In genomic region chr1:156797212-156797871, GRCh38 we compare ENCODE assay signal across 9 cellular contexts. TPM values are rescaled to one million over a fixed set of nuclear protein-coding genes. Genes with fewer than 3 reads are reported as not detected.
DNase-seq lines count a peak whose midpoint lies in the region; ATAC-seq, FAIRE-seq and TF ChIP-seq lines count a peak whose summit lies in the region.
"Had no signal": no experiment of that assay in that cellular context is flagged by ENCODE, and none has a peak within 500 bp of the region (broad histone marks: within the 10 kb centered on the region; RNA-seq: fewer than 3 reads in every experiment).

No MANE protein-coding gene starts in this region.

- H3K4me1 ChIP-seq in effector memory CD4-positive, alpha-beta T cell (ENCODE audit: control insufficient read depth, insufficient read depth, low read length, poor library complexity, severe bottlenecking): peaks cover 15% of the 10 kb centered on the region

- peak; percentile 81 for TF ChIP-seq CTCF in CD14-positive monocyte (IDR thresholded peaks at IDR 0.05)

- no peak overlapping the region for H3K4me3 Mint-ChIP-seq in CD14-positive monocyte
- no peak overlapping the region for H3K4me3 Mint-ChIP-seq in naive thymus-derived CD8-positive, alpha-beta T cell
- H3K4me3 Mint-ChIP-seq: IgD-negative memory B cell had no signal

- no peaks in the 10 kb centered on the region for H3K9me3 ChIP-seq in effector memory CD4-positive, alpha-beta T cell (ENCODE audit: control insufficient read depth, low read length)

- peak; percentile 90 for FAIRE-seq in GM19239 (lab: Jason Lieb, UNC)

- H3K36me3 ChIP-seq in effector memory CD4-positive, alpha-beta T cell (ENCODE audit: control insufficient read depth, insufficient read depth, low read length): peaks cover 70% of the 10 kb centered on the region

- intact Hi-C loops in CD14-positive monocyte (cut with micrococcal nuclease): loop anchor here in 1 of 2 donors (10.0 kb wide), 1 partner anchor 57 kb away; the partner anchor contains the start of gene INSRR

- H3K4me1 Mint-ChIP-seq in CD14-positive monocyte: no peaks in the 10 kb centered on the region
- peaks cover 3 to 14% (median 5%) of the 10 kb centered on the region in 4 donors for H3K4me1 Mint-ChIP-seq in naive thymus-derived CD8-positive, alpha-beta T cell

- H3K4me3 ChIP-seq in effector memory CD4-positive, alpha-beta T cell (ENCODE audit: insufficient read depth, low read depth, low read length, poor library complexity, severe bottlenecking): no peak overlapping the region

- H3K9me3 Mint-ChIP-seq in CD14-positive monocyte: no peaks in the 10 kb centered on the region
- H3K9me3 Mint-ChIP-seq in naive thymus-derived CD8-positive, alpha-beta T cell: no peaks in the 10 kb centered on the region
- H3K9me3 Mint-ChIP-seq: IgD-negative memory B cell had no signal

- H3K27ac Mint-ChIP-seq in CD14-positive monocyte: no peak overlapping the region
- H3K27ac Mint-ChIP-seq in naive thymus-derived CD8-positive, alpha-beta T cell: peak overlapping the region in 3 of 10 donors; percentile 8 to 42 (median 17)

- peaks cover 92% of the 10 kb centered on the region in 2 donors for H3K36me3 Mint-ChIP-seq in CD14-positive monocyte
- H3K36me3 Mint-ChIP-seq in naive thymus-derived CD8-positive, alpha-beta T cell: peaks cover 16 to 86% (median 25%) of the 10 kb centered on the region in 3 donors

- DNase-seq in CD14-positive monocyte (ENCODE audit: low spot score) (no peak), GM19239 (ENCODE audit: insufficient read length, low spot score) (no peak), NCI-H226 (peak; percentile 25)
- DNase-seq in effector memory CD4-positive, alpha-beta T cell: peak; percentile 27 to 45 (median 27)
- peak; percentile 25 to 77 (median 64) for DNase-seq in naive thymus-derived CD8-positive, alpha-beta T cell

- no peaks in the 10 kb centered on the region for H3K27me3 Mint-ChIP-seq in CD14-positive monocyte (ENCODE audit: low read depth in 3 of 3)
- no peaks in the 10 kb centered on the region for H3K27me3 Mint-ChIP-seq in naive thymus-derived CD8-positive, alpha-beta T cell
- H3K27me3 Mint-ChIP-seq: IgD-negative memory B cell had no signal

- no peak overlapping the region for H3K27ac ChIP-seq in effector memory CD4-positive, alpha-beta T cell (ENCODE audit: insufficient read depth, low read length, poor library complexity, severe bottlenecking)

- no peaks in the 10 kb centered on the region for H3K27me3 ChIP-seq in effector memory CD4-positive, alpha-beta T cell (replicated peaks; ENCODE audit: control insufficient read depth, insufficient read depth, low read length, poor library complexity, severe bottlenecking)

- POLR2A ChIA-PET in naive thymus-derived CD8-positive, alpha-beta T cell (lab: Charles Lee): interaction anchor here (1.1 to 3.2 kb wide), 2 partner anchors 10 to 63 kb away, joined by 3 to 13 read pairs; partner anchors contain the start of gene NTRK1

- ATAC-seq in activated CD4-positive, CD25-positive, alpha-beta regulatory T cell treated with anti-CD3 and anti-CD28 coated beads, Interleukin-2, amount 50 U/mL, for 24 hours: peak; percentile 72 to 79
- ATAC-seq in naive thymus-derived CD8-positive, alpha-beta T cell: peak; percentile 88 to 92
- no peak for ATAC-seq in HG02884 (IDR thresholded peaks at IDR 0.05; ENCODE audit: unreplicated experiment)
- no peak for ATAC-seq in GM18868 (IDR thresholded peaks at IDR 0.05; ENCODE audit: unreplicated experiment)

RNA-seq across cellular contexts. Expression of gene SH2D2A, which starts 19.3 kb away (rescaled TPM):
- polyA plus RNA-seq in CD14-positive monocyte: under 1 TPM; 0.17 to 0.20 TPM
- total RNA-seq in naive thymus-derived CD8-positive, alpha-beta T cell: 10 to 100 TPM; 24.3 to 24.7 TPM
- polyA plus RNA-seq in naive thymus-derived CD8-positive, alpha-beta T cell: 10 to 100 TPM; 23.6 to 31.5 (median 25.6) TPM

RNA-seq across cellular contexts. Expression of gene PRCC, which starts 30.0 kb away (rescaled TPM):
- 10 to 100 TPM; 26.7 to 29.6 TPM for polyA plus RNA-seq in CD14-positive monocyte
- 10 to 100 TPM; 59.5 to 64.0 TPM for total RNA-seq in naive thymus-derived CD8-positive, alpha-beta T cell
- 10 to 100 TPM; 22.9 to 55.7 (median 39.9) TPM for polyA plus RNA-seq in naive thymus-derived CD8-positive, alpha-beta T cell

RNA-seq across cellular contexts. Expression of gene HDGF, which starts 45.9 kb away (rescaled TPM):
- polyA plus RNA-seq in CD14-positive monocyte: 10 to 100 TPM; 23.9 to 49.9 TPM
- total RNA-seq in naive thymus-derived CD8-positive, alpha-beta T cell: 100 to 1,000 TPM in 1 of 2 experiments, 10 to 100 TPM in 1; 95.4 to 103 TPM
- 10 to 100 TPM; 25.0 to 50.1 (median 41.3) TPM for polyA plus RNA-seq in naive thymus-derived CD8-positive, alpha-beta T cell

RNA-seq across cellular contexts. Expression of gene MRPL24, which starts 56.5 kb away (rescaled TPM):
- polyA plus RNA-seq in CD14-positive monocyte: 10 to 100 TPM; 38.4 to 47.0 TPM
- 10 to 100 TPM; 49.7 to 56.9 TPM for total RNA-seq in naive thymus-derived CD8-positive, alpha-beta T cell
- polyA plus RNA-seq in naive thymus-derived CD8-positive, alpha-beta T cell: 100 to 1,000 TPM in 2 of 3 donors, 10 to 100 TPM in 1; 98.6 to 109 (median 103) TPM

Comparison
In these comparisons a context has a peak if more than half of its experiments do, and no peak if none do; other contexts are left out.
1. DNase-seq: peak in NCI-H226 (single experiment), effector memory CD4-positive, alpha-beta T cell (3 of 3) and naive thymus-derived CD8-positive, alpha-beta T cell (10 of 10); none in CD14-positive monocyte (single experiment) and GM19239 (single experiment).
2. ATAC-seq: peak in activated CD4-positive, CD25-positive, alpha-beta regulatory T cell treated with anti-CD3 and anti-CD28 coated beads, Interleukin-2, amount 50 U/mL, for 24 hours (2 of 2) and naive thymus-derived CD8-positive, alpha-beta T cell (2 of 2); none in HG02884 (single experiment) and GM18868 (single experiment).
3. RNA of gene SH2D2A, which starts 19.3 kb away (polyA plus RNA-seq): 23.6 to 31.5 TPM in naive thymus-derived CD8-positive, alpha-beta T cell; 0.17 to 0.20 TPM in CD14-positive monocyte; every median in the first group is over 10 times any median in the second.